ENCODE assay signal across 27 cellular contexts in the genomic region with DNA sequence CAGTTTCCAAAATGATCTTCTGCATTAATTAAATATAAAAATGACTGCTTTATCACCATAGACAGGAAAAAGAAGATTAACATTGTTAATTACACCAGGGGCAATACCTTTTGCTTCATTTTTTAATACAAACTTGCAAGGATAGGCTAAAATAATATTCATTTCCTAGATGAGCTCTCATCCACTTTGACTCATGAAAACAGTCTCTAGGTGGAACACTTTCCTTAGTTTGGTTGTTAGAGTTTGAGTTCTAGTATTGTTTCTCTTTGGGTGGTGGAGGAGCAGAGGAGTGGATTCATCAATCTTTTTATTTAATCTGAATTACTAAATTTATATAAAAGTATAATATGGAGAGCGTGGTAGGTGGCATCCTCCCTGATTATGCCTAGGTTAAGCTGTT.
DNase-seq lines count a peak whose midpoint lies in the region; ATAC-seq and TF ChIP-seq lines count a peak whose summit lies in the region.
"Had no signal": no experiment of that assay in that cellular context is flagged by ENCODE, and none has a peak within 500 bp of the region (broad histone marks: within the 10 kb centered on the region; RNA-seq: fewer than 3 reads in every experiment).

No MANE protein-coding gene starts in this region.

- intact Hi-C loops in left lung (cut with DNase I), result no loop called here

- H3K36me3 ChIP-seq in left lung, result no peaks in the 10 kb centered on the region
- H3K36me3 ChIP-seq: left ventricle myocardium inferior had no signal

- H3K27ac ChIP-seq in left lung, result no peak overlapping the region
- H3K27ac ChIP-seq: 22Rv1, left ventricle myocardium inferior had no signal

- ATAC-seq in left lung, result no peak
- ATAC-seq: activated CD4-positive, CD25-positive, alpha-beta regulatory T cell treated with anti-CD3 and anti-CD28 coated beads, Interleukin-2, amount 50 U/mL, for 24 hours; Panc1; stimulated activated naive B cell treated with anti-CD40 and anti-IgM and Interleukin-4, amounts not matched to agents 10 μg/mL and 1 μg/mL and 100 μg/mL, for 72 hours had no signal

- H3K4me1 ChIP-seq in left lung, result no peaks in the 10 kb centered on the region
- H3K4me1 ChIP-seq: left ventricle myocardium inferior had no signal

- H3K9me3 ChIP-seq in left lung, result no peaks in the 10 kb centered on the region
- H3K9me3 ChIP-seq: left ventricle myocardium inferior had no signal

- no peaks in the 10 kb centered on the region for H3K27me3 ChIP-seq in left lung

- TF ChIP-seq CTCF in choroid plexus epithelial cell (conservative IDR thresholded peaks at IDR 0.05; ENCODE audit: low read depth, low read length) (no peak), left lung (IDR thresholded peaks at IDR 0.05) (no peak)

- DNase-seq in NCI-H2107 treated with DMSO at 0.1 percent for 48 hours (lab: John Stamatoyannopoulos, UW; ENCODE audit: unreplicated experiment), result peak; percentile 17
- no peak for DNase-seq in NCI-H2107 (lab: John Stamatoyannopoulos, UW)
- peak; percentile 2 for DNase-seq in choroid plexus epithelial cell (ENCODE audit: low read depth)
- peak; percentile 4 to 35 for DNase-seq in lung microvascular endothelial cell (ENCODE audit: low read depth in 2 of 2)
- DNase-seq in superior temporal gyrus (ENCODE audit: extremely low spot score), result peak; percentile 61
- DNase-seq in left lung, result no peak
- DNase-seq in effector CD8-positive, alpha-beta T cell (lab: John Stamatoyannopoulos, UW), result no peak
- no peak for DNase-seq in ecto neural progenitor cell (ENCODE audit: low spot score)
- DNase-seq: activated CD4-positive, alpha-beta memory T cell treated with anti-CD3 and anti-CD28 coated beads for 36 hours; activated CD8-positive, alpha-beta memory T cell treated with anti-CD3 and anti-CD28 coated beads, Interleukin-2, amount 50 U/mL, for 4 hours; activated naive CD4-positive, alpha-beta T cell; CD4-positive, alpha-beta T cell; central memory CD4-positive, alpha-beta T cell; DMS79 treated with DMSO at 0.1 percent for 48 hours; GF-D8; left ventricle myocardium inferior; naive B cell; NCI-H1092; NCI-H1694; NCI-H2227 treated with DMSO at 0.1 percent for 48 hours; NCI-H526; Right ventricle myocardium superior; stimulated activated naive B cell treated with anti-CD40 and anti-IgM and Interleukin-4, amounts not matched to agents 10 μg/mL and 1 μg/mL and 100 μg/mL, for 72 hours; T-helper 2 cell had no signal

- no peak overlapping the region for H3K4me3 ChIP-seq in choroid plexus epithelial cell (ENCODE audit: low read depth, low read length)
- no peak overlapping the region for H3K4me3 ChIP-seq in left lung
- H3K4me3 ChIP-seq: left ventricle myocardium inferior had no signal

Comparison
In these comparisons a context has a peak if more than half of its experiments do, and no peak if none do; other contexts are left out.
1. DNase-seq: peak in NCI-H2107 treated with DMSO at 0.1 percent for 48 hours (single experiment), choroid plexus epithelial cell (single experiment), lung microvascular endothelial cell (2 of 2) and superior temporal gyrus (single experiment); none in NCI-H2107 (single experiment), left lung (0 of 2), effector CD8-positive, alpha-beta T cell (single experiment) and ecto neural progenitor cell (single experiment).